35 cellular contexts compared by ENCODE assay signal in genomic region chrX:17000751-17001150, GRCh38.
"Had no signal": no experiment of that assay in that cellular context is flagged by ENCODE, and none has a peak within 500 bp of the region (broad histone marks: within the 10 kb centered on the region; RNA-seq: fewer than 3 reads in every experiment).

No MANE protein-coding gene starts in this region.

- H3K4me2 ChIP-seq: KMS-11 had no signal

- H3K9ac ChIP-seq: KMS-11 had no signal

- H3K27me3 ChIP-seq: MG63 had no signal

- H3K4me3 ChIP-seq: MG63 had no signal

- H3K36me3 ChIP-seq: MG63 had no signal

- DNase-seq: Karpas-422, Kasumi-1, MG63, MM.1S, MV-4-11, NCI-H1048, NCI-H1092, NCI-H1092 treated with DMSO at 0.1 percent for 48 hours, NCI-H1105, NCI-H1105 treated with DMSO at 0.1 percent for 48 hours, NCI-H1417, NCI-H1417 treated with DMSO at 0.1 percent for 48 hours, NCI-H1436, NCI-H1436 treated with DMSO at 0.1 percent for 48 hours, NCI-H146, NCI-H1694, NCI-H1694 treated with DMSO at 0.1 percent for 48 hours, NCI-H187, NCI-H187 treated with DMSO at 0.1 percent for 48 hours, NCI-H1930, NCI-H2029, NCI-H2029 treated with DMSO at 0.1 percent for 48 hours, NCI-H2081, NCI-H2081 treated with DMSO at 0.1 percent for 48 hours, NCI-H2107, NCI-H2171, NCI-H2171 treated with DMSO at 0.1 percent for 48 hours, NCI-H2227 treated with DMSO at 0.1 percent for 48 hours, NCI-H226, NCI-H345, NCI-H446, NCI-H446 treated with DMSO at 0.1 percent for 48 hours, NCI-H510A, NCI-H510A treated with DMSO at 0.1 percent for 48 hours had no signal

- H3K27ac ChIP-seq: KMS-11 had no signal

- H3K9me3 ChIP-seq: MG63 had no signal
